8 cellular contexts compared by ENCODE assay signal in genomic region chr17:31936615-31937609, GRCh38. TPM values are rescaled to one million over a fixed set of nuclear protein-coding genes. Genes with fewer than 3 reads are reported as not detected.
DNase-seq lines count a peak whose midpoint lies in the region; ATAC-seq and TF ChIP-seq lines count a peak whose summit lies in the region.
"Not testable (repeated sequence)": the region's sequence is repeated elsewhere in the genome, so short reads cannot be mapped to it uniquely, and the experiment has no call there.

TSS of gene SUZ12 (plus strand) at chr17:31937007. CDS start at chr17:31937247, 240 bp downstream.

- H2AFZ ChIP-seq in fibroblast of lung (ENCODE audit: low read length): peak within 1 kb of the TSS; percentile 97

- H3K27ac Mint-ChIP-seq in naive thymus-derived CD4-positive, alpha-beta T cell: peak within 1 kb of the TSS; percentile 82 to 97 (median 91)

- peaks cover 6 to 30% (median 20%) of the 10 kb centered on the region in 7 donors for H3K4me1 Mint-ChIP-seq in naive thymus-derived CD4-positive, alpha-beta T cell

- not testable (repeated sequence) for H3K9me3 Mint-ChIP-seq in naive thymus-derived CD4-positive, alpha-beta T cell

- H3K36me3 ChIP-seq in fibroblast of lung (ENCODE audit: control insufficient read depth, insufficient read depth, low read length); naive thymus-derived CD4-positive, alpha-beta T cell (ENCODE audit: control insufficient read depth in 2 of 3, insufficient read depth in 3 of 3, low read length in 3 of 3): not testable (repeated sequence)

- POLR2A ChIA-PET in RWPE1 (lab: Yijun Ruan, JAX; ENCODE audit: low non-redundant PET): not testable (repeated sequence)
- POLR2A ChIA-PET in naive thymus-derived CD4-positive, alpha-beta T cell (lab: Charles Lee): interaction anchor here (0.7 to 2.4 kb wide), 2 partner anchors 35 to 71 kb away, joined by 3 to 10 read pairs; partner anchors contain the start of gene UTP6

- H3K79me2 ChIP-seq in fibroblast of lung (ENCODE audit: control insufficient read depth, insufficient read depth, low read length): peaks cover 33% of the 10 kb centered on the region

- CTCF ChIA-PET in RWPE1 (lab: Yijun Ruan, JAX): not testable (repeated sequence)
- CTCF ChIA-PET in naive thymus-derived CD4-positive, alpha-beta T cell (lab: Charles Lee): interaction anchor here (0.5 kb wide), 1 partner anchor 1110 kb away, joined by 3 read pairs; no protein-coding TSS in a partner anchor

- peak within 1 kb of the TSS; percentile 84 to 93 (median 90) for H3K4me3 Mint-ChIP-seq in naive thymus-derived CD4-positive, alpha-beta T cell

- not testable (repeated sequence) for H3K27me3 ChIP-seq in fibroblast of lung (ENCODE audit: control insufficient read depth, insufficient read depth, low read length); naive thymus-derived CD4-positive, alpha-beta T cell (ENCODE audit: control insufficient read depth in 2 of 2, insufficient read depth in 2 of 2, low read length in 2 of 2)

- ATAC-seq in naive thymus-derived CD4-positive, alpha-beta T cell: peak; percentile 99

- not testable (repeated sequence) for TF ChIP-seq CTCF in RWPE1 (conservative IDR thresholded peaks at IDR 0.05; ENCODE audit: low read depth); fibroblast of lung (conservative IDR thresholded peaks at IDR 0.05 in 1 of 2, IDR thresholded peaks at IDR 0.05 in 1 of 2; ENCODE audit: low read depth in 1 of 2, low read length in 2 of 2)

- H3K27ac ChIP-seq in RWPE1: peak within 1 kb of the TSS; percentile 86
- H3K27ac ChIP-seq in fibroblast of lung (ENCODE audit: insufficient read depth, low read length): peak within 1 kb of the TSS; percentile 61
- peak within 1 kb of the TSS; percentile 73 for H3K27ac ChIP-seq in naive thymus-derived CD4-positive, alpha-beta T cell (ENCODE audit: low read depth, low read length)

- not testable (repeated sequence) for H4K20me1 ChIP-seq in fibroblast of lung (ENCODE audit: control insufficient read depth, extremely low read depth, insufficient read depth, low read length)

- H3K9ac ChIP-seq in fibroblast of lung (ENCODE audit: insufficient read depth, low read length): peak within 1 kb of the TSS; percentile 79

- not testable (repeated sequence) for H3K9me3 ChIP-seq in fibroblast of lung (ENCODE audit: control insufficient read depth, insufficient read depth, low read depth, low read length); naive thymus-derived CD4-positive, alpha-beta T cell (ENCODE audit: control insufficient read depth in 2 of 3, low read length in 3 of 3)

- not testable (repeated sequence) for H3K4me1 ChIP-seq in fibroblast of lung (ENCODE audit: control insufficient read depth, extremely low read depth, insufficient read depth, low read length); naive thymus-derived CD4-positive, alpha-beta T cell (ENCODE audit: control insufficient read depth in 2 of 2, insufficient read depth in 2 of 2, low read length in 2 of 2)

- peak within 1 kb of the TSS; percentile 95 for H3K4me2 ChIP-seq in fibroblast of lung (ENCODE audit: extremely low read depth, insufficient read depth, low read length)

- intact Hi-C loops in naive thymus-derived CD4-positive, alpha-beta T cell (cut with micrococcal nuclease): loop anchor here (1.0 to 5.0 kb wide), 5 partner anchors 36 to 940 kb away; partner anchors contain the start of genes COPRS (in 2 of the 2), LRRC37B (in 2 of the 2), MYO1D (in 1 of the 2) and UTP6 (in 1 of the 2)

- H3K4me3 ChIP-seq in fibroblast of lung (replicated peaks in 1 of 4; ENCODE audit: control extremely low read depth in 1 of 4, insufficient read depth in 1 of 4, low read depth in 3 of 4, low read length in 4 of 4): peak within 1 kb of the TSS; percentile 52 to 92 (median 66)
- peak within 1 kb of the TSS; percentile 62 for H3K4me3 ChIP-seq in naive thymus-derived CD4-positive, alpha-beta T cell (ENCODE audit: low read length)

- not testable (repeated sequence) for H3K27me3 Mint-ChIP-seq in naive thymus-derived CD4-positive, alpha-beta T cell

- not testable (repeated sequence) for H3K36me3 Mint-ChIP-seq in naive thymus-derived CD4-positive, alpha-beta T cell

- DNase-seq in Daoy (ENCODE audit: low read depth) (peak; percentile 92), GOT3 (lab: John Stamatoyannopoulos, UW) (peak; percentile 82), LoVo (ENCODE audit: low spot score) (peak; percentile 69), activated T-helper 1 cell treated with Interleukin-2 at 50 U/mL for 16 hours (ENCODE audit: low read depth) (peak; percentile 78), fibroblast of lung (ENCODE audit: low read depth in 2 of 2) (peak; percentile 80 to 90)
- DNase-seq in RWPE1 (ENCODE audit: low spot score): not testable (repeated sequence)
- peak; percentile 80 to 95 (median 88) for DNase-seq in naive thymus-derived CD4-positive, alpha-beta T cell
- DNase-seq in stimulated activated CD8-positive, alpha-beta memory T cell treated with anti-CD3 and anti-CD28 coated beads, Interleukin-7, amount 100 ng/mL, for 48 hours (ENCODE audit: extremely low read depth in 1 of 2, low read depth in 1 of 2): peak; percentile 69 to 80

RNA-seq across cellular contexts. Expression of gene SUZ12, which starts in this region (rescaled TPM):
- 25.0 and 27.5 TPM in 2 replicates for total RNA-seq in Daoy (2014; rRNA removed; shearing (Covaris generic))
- 18.7 and 26.1 TPM in 2 replicates for total RNA-seq in fibroblast of lung
- 26.4 and 30.3 TPM in 2 replicates for polyA plus RNA-seq in fibroblast of lung
- polyA plus RNA-seq in fibroblast of lung (2012): 15.8 and 18.8 TPM in 2 replicates
- polyA minus RNA-seq in fibroblast of lung (ENCODE audit: low replicate concordance): 1.1 and 1.5 TPM in 2 replicates
- 10 to 100 TPM; 26.0 to 55.5 (median 40.3) TPM for total RNA-seq in naive thymus-derived CD4-positive, alpha-beta T cell
- 10 to 100 TPM; 19.1 to 19.3 TPM for polyA plus RNA-seq in naive thymus-derived CD4-positive, alpha-beta T cell
